ENCODE assay signal across 17 cellular contexts in the genomic region with DNA sequence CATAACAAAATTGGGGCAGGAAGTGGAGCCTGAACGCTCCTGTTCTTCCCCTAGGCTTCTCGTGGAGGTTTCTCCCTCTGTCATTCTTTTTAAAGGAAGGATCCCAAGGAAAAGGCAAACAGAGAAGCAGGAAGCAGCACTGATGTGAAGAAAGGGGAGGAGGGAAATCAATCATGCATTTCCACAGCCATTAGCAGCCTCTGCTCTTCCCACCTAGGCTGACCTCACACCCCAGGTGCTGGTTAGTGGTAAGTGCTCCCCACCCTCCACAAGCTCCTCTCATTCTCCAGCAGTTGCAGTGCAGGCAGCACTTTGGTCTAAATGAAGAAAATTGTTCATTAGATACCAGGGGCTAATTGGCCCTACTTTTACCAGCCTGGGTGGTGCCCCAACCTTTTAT. TPM values are rescaled to one million over a fixed set of nuclear protein-coding genes. Genes with fewer than 3 reads are reported as not detected.
DNase-seq lines count a peak whose midpoint lies in the region; ATAC-seq lines count a peak whose summit lies in the region.
"Had no signal": no experiment of that assay in that cellular context is flagged by ENCODE, and none has a peak within 500 bp of the region (broad histone marks: within the 10 kb centered on the region; RNA-seq: fewer than 3 reads in every experiment).

No MANE protein-coding gene starts in this region.

- in situ Hi-C loops in Caki2 (cut with HindIII; ENCODE audit: low pct_unique_long_range_greater_than_20kb, low sequenced_read_pairs) = no loop called here

- no peak for ATAC-seq in HG03378 (IDR thresholded peaks at IDR 0.05; ENCODE audit: unreplicated experiment)
- ATAC-seq: GM12878 had no signal

- DNase-seq in NCI-H2107 treated with DMSO at 0.1 percent for 48 hours (lab: John Stamatoyannopoulos, UW; ENCODE audit: unreplicated experiment) (peak; percentile 32), NCI-H2107 (lab: John Stamatoyannopoulos, UW) (no peak), Caki2 (ENCODE audit: low read depth) (peak; percentile 48), NCI-H510A treated with DMSO at 0.1 percent for 48 hours (lab: John Stamatoyannopoulos, UW) (peak; percentile 73), kidney glomerular epithelial cell (lab: John Stamatoyannopoulos, UW) (peak; percentile 3), NCI-H1694 (lab: John Stamatoyannopoulos, UW) (no peak), H4 (ENCODE audit: low spot score) (no peak)
- DNase-seq: Caco-2, GDM1, PC-9, SW 1271 had no signal

RNA-seq across cellular contexts. Expression of a gene that starts 2.6 kb away (rescaled TPM):
- not detected in 2 replicates for total RNA-seq in Caki2 (2014; rRNA removed; shearing (Covaris generic); ENCODE audit: low replicate concordance)
- not detected in 2 replicates for total RNA-seq in H4 (2014; rRNA removed; shearing (Covaris generic))
- total RNA-seq: A673; Caco-2; GM12878; LHCN-M2; PC-9; SK-MEL-5; T-helper 2 cell treated with Interferon-gamma antibody and Interleukin-4, amounts not matched to agents 100 ng/mL and 5 ng/mL, for 36 hours had no signal

Comparison
In these comparisons a context has a peak if more than half of its experiments do, and no peak if none do; other contexts are left out.
1. DNase-seq: peak in NCI-H2107 treated with DMSO at 0.1 percent for 48 hours (single experiment), Caki2 (single experiment), NCI-H510A treated with DMSO at 0.1 percent for 48 hours (single experiment) and kidney glomerular epithelial cell (single experiment); none in NCI-H2107 (single experiment), NCI-H1694 (single experiment) and H4 (single experiment).